Comparison of ENCODE assay signal across 19 cellular contexts in the genomic region with DNA sequence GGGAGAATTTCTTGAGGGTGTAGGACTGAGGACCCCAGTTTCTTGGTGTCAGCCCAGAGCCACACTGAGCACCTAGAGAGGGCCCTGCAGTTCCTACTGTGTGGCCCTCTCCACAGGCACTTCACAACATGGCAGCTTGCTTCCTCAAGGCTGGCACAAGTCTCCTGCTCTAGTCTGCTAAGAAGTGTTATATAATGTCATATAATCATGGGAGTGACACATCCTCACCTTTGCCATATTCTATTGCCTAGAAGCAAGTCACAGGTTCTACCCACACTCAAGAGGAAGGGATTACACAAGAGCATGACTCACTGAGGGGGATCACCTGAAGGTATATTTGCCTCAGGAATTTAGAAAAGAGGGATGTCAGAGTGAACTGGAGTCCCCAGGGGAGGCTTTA. TPM values are rescaled to one million over a fixed set of nuclear protein-coding genes. Genes with fewer than 3 reads are reported as not detected.
DNase-seq lines count a peak whose midpoint lies in the region; ATAC-seq, FAIRE-seq and TF ChIP-seq lines count a peak whose summit lies in the region.
"Had no signal": no experiment of that assay in that cellular context is flagged by ENCODE, and none has a peak within 500 bp of the region (broad histone marks: within the 10 kb centered on the region; RNA-seq: fewer than 3 reads in every experiment).

No MANE protein-coding gene starts in this region.

- no peaks in the 10 kb centered on the region for H3K36me3 ChIP-seq in bronchial epithelial cell (ENCODE audit: control insufficient read depth, insufficient read depth, low read length)
- no peaks in the 10 kb centered on the region for H3K36me3 ChIP-seq in lower lobe of right lung
- H3K36me3 ChIP-seq: BLaER1, SJCRH30, stomach had no signal

- peaks cover 3% of the 10 kb centered on the region for H3K9me3 Mint-ChIP-seq in Calu3 (ENCODE audit: low read depth, unreplicated experiment)
- H3K9me3 Mint-ChIP-seq: naive B cell had no signal

- H3K27ac Mint-ChIP-seq in Calu3 (ENCODE audit: unreplicated experiment), result peak overlapping the region; percentile 57
- H3K27ac Mint-ChIP-seq: activated CD8-positive, alpha-beta memory T cell treated with anti-CD3 and anti-CD28 coated beads, Interleukin-2, amount 10 ng/mL, durations not matched to agents 7 days and 5 days; GM23338; naive B cell had no signal

- ATAC-seq in lower lobe of right lung (peak; percentile 40 to 50), GM19455 (IDR thresholded peaks at IDR 0.05; ENCODE audit: unreplicated experiment) (no peak), GM19324 (IDR thresholded peaks at IDR 0.05; ENCODE audit: low FRiP score, unreplicated experiment) (no peak)
- ATAC-seq: activated CD8-positive, alpha-beta memory T cell treated with anti-CD3 and anti-CD28 coated beads, Interleukin-2, amount 10 ng/mL, durations not matched to agents 7 days and 5 days; GM23338 had no signal

- DNase-seq in Calu3 (peak; percentile 65), HT1080 (ENCODE audit: low read depth) (peak; percentile 74), bronchial epithelial cell (ENCODE audit: low read depth) (peak; percentile 97), lower lobe of right lung (no peak), GM19238 (ENCODE audit: insufficient read length, low spot score) (no peak), NCI-H446 (lab: John Stamatoyannopoulos, UW) (no peak)
- DNase-seq: activated CD8-positive, alpha-beta memory T cell treated with anti-CD3 and anti-CD28 coated beads, Interleukin-2, amount 10 ng/mL, durations not matched to agents 7 days and 5 days; naive B cell; NCI-H1105 treated with DMSO at 0.1 percent for 48 hours; NCI-H524; retina; SJCRH30; stimulated activated CD4-positive, alpha-beta T cell treated with anti-CD3 and anti-CD28 coated beads, Interleukin-4, amount 100 ng/mL, for 24 hours; stomach had no signal

- TF ChIP-seq CTCF in Calu3 (IDR thresholded peaks at IDR 0.05; ENCODE audit: unreplicated experiment) (no peak), bronchial epithelial cell (IDR thresholded peaks at IDR 0.05; ENCODE audit: insufficient read depth, low read length, severe bottlenecking) (no peak), lower lobe of right lung (IDR thresholded peaks at IDR 0.05) (no peak)

- FAIRE-seq in bronchial epithelial cell (lab: Jason Lieb, UNC), result no peak
- FAIRE-seq: islet of Langerhans had no signal

- BruUV-seq in Calu3 (replicated peaks; lab: Mats Ljungman, UMichigan), result no TSS peak

- no peaks in the 10 kb centered on the region for H3K9me3 ChIP-seq in lower lobe of right lung
- H3K9me3 ChIP-seq: BLaER1, SJCRH30, stomach had no signal

- H3K4me1 Mint-ChIP-seq in Calu3 (ENCODE audit: low read depth, unreplicated experiment), result peaks cover 28% of the 10 kb centered on the region

- H3K4me3 ChIP-seq in bronchial epithelial cell (ENCODE audit: low read depth, low read length) (no peak overlapping the region), lower lobe of right lung (no peak overlapping the region)
- H3K4me3 ChIP-seq: BLaER1, GM23338, SJCRH30, stomach had no signal

- H3K27ac ChIP-seq in lower lobe of right lung, result no peak overlapping the region
- H3K27ac ChIP-seq: BLaER1, SJCRH30, stomach had no signal

- intact Hi-C loops in Calu3 (cut with micrococcal nuclease; ENCODE audit: unreplicated experiment), result no loop called here
- intact Hi-C loops in lower lobe of right lung (cut with DNase I), result no loop called here

- no peaks in the 10 kb centered on the region for H3K27me3 Mint-ChIP-seq in Calu3 (ENCODE audit: unreplicated experiment)

- peaks cover 15% of the 10 kb centered on the region for H3K4me1 ChIP-seq in lower lobe of right lung
- H3K4me1 ChIP-seq: BLaER1 had no signal

- H3K27me3 ChIP-seq in bronchial epithelial cell (ENCODE audit: control insufficient read depth, insufficient read depth, low read length), result no peaks in the 10 kb centered on the region
- H3K27me3 ChIP-seq in lower lobe of right lung (ENCODE audit: low read depth), result no peaks in the 10 kb centered on the region
- H3K27me3 ChIP-seq: BLaER1, SJCRH30 had no signal

- CTCF ChIA-PET in Calu3 (lab: Charles Lee), result interaction anchor here (0.7 to 1.6 kb wide), 4 partner anchors 10 to 29 kb away, joined by 3 to 5 read pairs (median 5); no protein-coding TSS in a partner anchor

- H3K36me3 Mint-ChIP-seq in Calu3 (ENCODE audit: insufficient read depth, unreplicated experiment), result peaks cover 7% of the 10 kb centered on the region
- H3K36me3 Mint-ChIP-seq: activated CD8-positive, alpha-beta memory T cell treated with anti-CD3 and anti-CD28 coated beads, Interleukin-2, amount 10 ng/mL, durations not matched to agents 7 days and 5 days; naive B cell had no signal

- H3K4me3 Mint-ChIP-seq in Calu3 (ENCODE audit: low read depth, unreplicated experiment), result no peak overlapping the region
- H3K4me3 Mint-ChIP-seq: activated CD8-positive, alpha-beta memory T cell treated with anti-CD3 and anti-CD28 coated beads, Interleukin-2, amount 10 ng/mL, durations not matched to agents 7 days and 5 days; GM23338 had no signal

RNA-seq across cellular contexts. Expression of a gene that starts 5.5 kb away (rescaled TPM):
- 52.4 and 57.1 TPM in 2 replicates for total RNA-seq in Calu3 (2022)
- 15.2 and 21.1 TPM in 2 replicates for total RNA-seq in HT1080 (2014; rRNA removed; shearing (Covaris generic))
- polyA plus RNA-seq in HT1080 (2015; cell fraction: cytosol; rRNA removed), result 16.3 and 19.8 TPM in 2 replicates
- polyA plus RNA-seq in HT1080 (2015; cell fraction: nucleus; rRNA removed), result 21.6 and 23.1 TPM in 2 replicates
- total RNA-seq in bronchial epithelial cell, result 20.0 and 23.9 TPM in 2 replicates
- total RNA-seq in lower lobe of right lung, result 66.5 TPM

Comparison
In these comparisons a context has a peak if more than half of its experiments do, and no peak if none do; other contexts are left out.
1. DNase-seq: peak in Calu3 (single experiment), HT1080 (single experiment) and bronchial epithelial cell (single experiment); none in lower lobe of right lung (single experiment), GM19238 (single experiment) and NCI-H446 (0 of 2).
2. ATAC-seq: peak in lower lobe of right lung (2 of 2); none in GM19455 (single experiment) and GM19324 (single experiment).